Comparison of ENCODE assay signal across 8 cellular contexts in the genomic region with DNA sequence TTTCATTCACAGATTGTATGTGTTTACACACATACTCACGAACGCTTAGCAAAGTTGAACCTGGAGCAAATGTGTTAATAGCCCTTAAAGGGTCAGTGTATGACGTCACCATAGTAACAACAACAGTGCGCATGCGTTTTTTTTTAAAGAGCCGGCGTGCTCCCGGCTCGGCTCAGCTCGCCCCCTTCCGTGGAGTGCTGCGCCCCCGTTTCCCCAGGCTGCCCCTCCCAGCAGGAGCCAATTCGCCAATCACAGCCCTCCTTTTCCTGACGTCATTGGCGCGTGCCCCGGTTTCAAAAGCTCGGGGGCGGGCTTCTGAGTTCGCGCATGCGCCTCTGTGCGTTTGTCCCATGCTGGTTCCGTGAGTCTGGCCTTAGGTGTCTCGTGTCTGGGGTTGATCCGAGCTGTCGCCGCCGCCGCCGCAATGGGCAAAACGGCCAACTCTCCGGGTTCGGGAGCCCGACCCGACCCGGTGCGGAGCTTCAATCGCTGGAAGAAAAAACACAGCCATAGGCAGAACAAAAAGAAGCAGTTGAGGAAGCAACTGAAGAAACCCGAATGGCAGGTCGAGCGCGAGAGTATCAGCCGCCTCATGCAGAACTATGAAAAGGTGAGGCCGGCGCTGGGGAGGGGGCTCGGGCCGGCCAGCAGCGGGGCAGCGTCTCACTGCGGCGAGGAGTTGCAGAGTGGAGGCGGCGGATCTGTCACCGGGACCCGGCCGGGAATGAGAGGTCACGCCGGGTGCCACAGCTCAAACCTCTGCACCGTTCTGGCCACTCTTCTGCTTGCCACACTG. TPM values are rescaled to one million over a fixed set of nuclear protein-coding genes. Genes with fewer than 3 reads are reported as not detected.
DNase-seq lines count a peak whose midpoint lies in the region; ATAC-seq and TF ChIP-seq lines count a peak whose summit lies in the region.

A gene (plus strand): TSS at position 340 of the 796 bp plus-strand sequence. CDS start 85 bp downstream, at position 425.

- H3K27me3 Mint-ChIP-seq in WTC11 (ENCODE audit: low read depth) (no peaks in the 10 kb centered on the region), immature natural killer cell (ENCODE audit: low read depth in 3 of 3) (peaks cover 5 to 7% (median 6%) of the 10 kb centered on the region in 3 donors)

- ATAC-seq in GM18909 (IDR thresholded peaks at IDR 0.05; ENCODE audit: poor library complexity, unreplicated experiment) (peak; percentile 79), HG03175 (IDR thresholded peaks at IDR 0.05; ENCODE audit: unreplicated experiment) (peak; percentile 77), WTC11 (peak; percentile 97)

- H3K36me3 Mint-ChIP-seq in WTC11 (peaks cover 12% of the 10 kb centered on the region; the same call in 1 of the 2 replicates), immature natural killer cell (peaks cover 0 to 4% (median 0%) of the 10 kb centered on the region in 3 donors)

- H3K27ac Mint-ChIP-seq in WTC11 (peak within 1 kb of the TSS; percentile 99), immature natural killer cell (peak within 1 kb of the TSS; percentile 91 to 100 (median 98))

- H3K4me1 Mint-ChIP-seq in WTC11 (peaks cover 23% of the 10 kb centered on the region), immature natural killer cell (peaks cover 45 to 55% of the 10 kb centered on the region in 2 donors)

- H3K9me3 Mint-ChIP-seq in WTC11 (no peaks in the 10 kb centered on the region), immature natural killer cell (peaks cover 0 to 2% (median 0%) of the 10 kb centered on the region in 6 donors)

- TF ChIP-seq CTCF in WTC11 (IDR thresholded peaks at IDR 0.05) (no peak), cardiac fibroblast (IDR thresholded peaks at IDR 0.05; ENCODE audit: low read depth, low read length) (no peak)

- CTCF ChIA-PET in WTC11 (lab: Charles Lee), result interaction anchor here (0.7 to 1.6 kb wide), 9 partner anchors 9 to 656 kb away, joined by 3 to 9 read pairs (median 5); a partner anchor contains a TSS

- peak; percentile 99 for DNase-seq in AG08395 (ENCODE audit: low spot score)
- DNase-seq in NCI-H226, result peak; percentile 94
- DNase-seq in WTC11 (ENCODE audit: low spot score), result peak; percentile 98
- DNase-seq in cardiac fibroblast (ENCODE audit: low read depth in 2 of 2), result peak; percentile 99
- peak; percentile 100 for DNase-seq in immature natural killer cell
- peak; percentile 98 for DNase-seq in smooth muscle cell of the brain vasculature (ENCODE audit: low read depth, low spot score)

- peak within 1 kb of the TSS; percentile 73 to 83 for H3K4me3 ChIP-seq in cardiac fibroblast (replicated peaks in 1 of 2; ENCODE audit: low read depth in 2 of 2, low read length in 2 of 2)

- POLR2A ChIA-PET in WTC11 (lab: Charles Lee), result interaction anchor here (0.7 to 1.0 kb wide), 2 partner anchors 198 to 656 kb away, joined by 3 read pairs; a partner anchor contains a TSS

- H3K4me3 Mint-ChIP-seq in WTC11 (peak within 1 kb of the TSS; percentile 100), immature natural killer cell (peak within 1 kb of the TSS; percentile 99 to 100 (median 100))

TF ChIP-seq in WTC11, 78 proteins besides CTCF, POLR2A, EP300 and RAD21 (continues in another document):
- 0 out of 2 replicates have a peak, but pooled peaks have one; percentile 53 for TF ChIP-seq ZNF232 (CRISPR knock-in tag; IDR thresholded peaks at IDR 0.05)
- TF ChIP-seq CREM (CRISPR knock-in tag; IDR thresholded peaks at IDR 0.05), result peak; percentile 92
- TF ChIP-seq, protein P1, sequence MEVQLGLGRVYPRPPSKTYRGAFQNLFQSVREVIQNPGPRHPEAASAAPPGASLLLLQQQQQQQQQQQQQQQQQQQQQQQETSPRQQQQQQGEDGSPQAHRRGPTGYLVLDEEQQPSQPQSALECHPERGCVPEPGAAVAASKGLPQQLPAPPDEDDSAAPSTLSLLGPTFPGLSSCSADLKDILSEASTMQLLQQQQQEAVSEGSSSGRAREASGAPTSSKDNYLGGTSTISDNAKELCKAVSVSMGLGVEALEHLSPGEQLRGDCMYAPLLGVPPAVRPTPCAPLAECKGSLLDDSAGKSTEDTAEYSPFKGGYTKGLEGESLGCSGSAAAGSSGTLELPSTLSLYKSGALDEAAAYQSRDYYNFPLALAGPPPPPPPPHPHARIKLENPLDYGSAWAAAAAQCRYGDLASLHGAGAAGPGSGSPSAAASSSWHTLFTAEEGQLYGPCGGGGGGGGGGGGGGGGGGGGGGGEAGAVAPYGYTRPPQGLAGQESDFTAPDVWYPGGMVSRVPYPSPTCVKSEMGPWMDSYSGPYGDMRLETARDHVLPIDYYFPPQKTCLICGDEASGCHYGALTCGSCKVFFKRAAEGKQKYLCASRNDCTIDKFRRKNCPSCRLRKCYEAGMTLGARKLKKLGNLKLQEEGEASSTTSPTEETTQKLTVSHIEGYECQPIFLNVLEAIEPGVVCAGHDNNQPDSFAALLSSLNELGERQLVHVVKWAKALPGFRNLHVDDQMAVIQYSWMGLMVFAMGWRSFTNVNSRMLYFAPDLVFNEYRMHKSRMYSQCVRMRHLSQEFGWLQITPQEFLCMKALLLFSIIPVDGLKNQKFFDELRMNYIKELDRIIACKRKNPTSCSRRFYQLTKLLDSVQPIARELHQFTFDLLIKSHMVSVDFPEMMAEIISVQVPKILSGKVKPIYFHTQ (CRISPR knock-in tag; IDR thresholded peaks at IDR 0.05), result peak; percentile 51; the same call in 1 of the 2 replicates
- peak; percentile 57; the same call in 1 of the 2 replicates for TF ChIP-seq FOXK1 (CRISPR knock-in tag; IDR thresholded peaks at IDR 0.05)
- peak; percentile 90 for TF ChIP-seq SP1 (CRISPR knock-in tag; conservative IDR thresholded peaks at IDR 0.05)
- no peak for TF ChIP-seq ZNF317 (CRISPR knock-in tag; IDR thresholded peaks at IDR 0.05; ENCODE audit: borderline replicate concordance, low read depth)
- TF ChIP-seq, protein P2, sequence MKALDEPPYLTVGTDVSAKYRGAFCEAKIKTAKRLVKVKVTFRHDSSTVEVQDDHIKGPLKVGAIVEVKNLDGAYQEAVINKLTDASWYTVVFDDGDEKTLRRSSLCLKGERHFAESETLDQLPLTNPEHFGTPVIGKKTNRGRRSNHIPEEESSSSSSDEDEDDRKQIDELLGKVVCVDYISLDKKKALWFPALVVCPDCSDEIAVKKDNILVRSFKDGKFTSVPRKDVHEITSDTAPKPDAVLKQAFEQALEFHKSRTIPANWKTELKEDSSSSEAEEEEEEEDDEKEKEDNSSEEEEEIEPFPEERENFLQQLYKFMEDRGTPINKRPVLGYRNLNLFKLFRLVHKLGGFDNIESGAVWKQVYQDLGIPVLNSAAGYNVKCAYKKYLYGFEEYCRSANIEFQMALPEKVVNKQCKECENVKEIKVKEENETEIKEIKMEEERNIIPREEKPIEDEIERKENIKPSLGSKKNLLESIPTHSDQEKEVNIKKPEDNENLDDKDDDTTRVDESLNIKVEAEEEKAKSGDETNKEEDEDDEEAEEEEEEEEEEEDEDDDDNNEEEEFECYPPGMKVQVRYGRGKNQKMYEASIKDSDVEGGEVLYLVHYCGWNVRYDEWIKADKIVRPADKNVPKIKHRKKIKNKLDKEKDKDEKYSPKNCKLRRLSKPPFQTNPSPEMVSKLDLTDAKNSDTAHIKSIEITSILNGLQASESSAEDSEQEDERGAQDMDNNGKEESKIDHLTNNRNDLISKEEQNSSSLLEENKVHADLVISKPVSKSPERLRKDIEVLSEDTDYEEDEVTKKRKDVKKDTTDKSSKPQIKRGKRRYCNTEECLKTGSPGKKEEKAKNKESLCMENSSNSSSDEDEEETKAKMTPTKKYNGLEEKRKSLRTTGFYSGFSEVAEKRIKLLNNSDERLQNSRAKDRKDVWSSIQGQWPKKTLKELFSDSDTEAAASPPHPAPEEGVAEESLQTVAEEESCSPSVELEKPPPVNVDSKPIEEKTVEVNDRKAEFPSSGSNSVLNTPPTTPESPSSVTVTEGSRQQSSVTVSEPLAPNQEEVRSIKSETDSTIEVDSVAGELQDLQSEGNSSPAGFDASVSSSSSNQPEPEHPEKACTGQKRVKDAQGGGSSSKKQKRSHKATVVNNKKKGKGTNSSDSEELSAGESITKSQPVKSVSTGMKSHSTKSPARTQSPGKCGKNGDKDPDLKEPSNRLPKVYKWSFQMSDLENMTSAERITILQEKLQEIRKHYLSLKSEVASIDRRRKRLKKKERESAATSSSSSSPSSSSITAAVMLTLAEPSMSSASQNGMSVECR (CRISPR knock-in tag; IDR thresholded peaks at IDR 0.05; ENCODE audit: borderline replicate concordance), result peak; percentile 23; the same call in 1 of the 2 replicates
- no peak for TF ChIP-seq SMAD3 (CRISPR knock-in tag; IDR thresholded peaks at IDR 0.05; ENCODE audit: borderline replicate concordance)
- TF ChIP-seq ZNF121 (CRISPR knock-in tag; IDR thresholded peaks at IDR 0.05), result no peak
- TF ChIP-seq, protein P3, sequence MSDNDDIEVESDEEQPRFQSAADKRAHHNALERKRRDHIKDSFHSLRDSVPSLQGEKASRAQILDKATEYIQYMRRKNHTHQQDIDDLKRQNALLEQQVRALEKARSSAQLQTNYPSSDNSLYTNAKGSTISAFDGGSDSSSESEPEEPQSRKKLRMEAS (CRISPR knock-in tag; IDR thresholded peaks at IDR 0.05), result peak; percentile 86
- TF ChIP-seq ELF4 (CRISPR knock-in tag; IDR thresholded peaks at IDR 0.05; ENCODE audit: low read depth), result no peak
- TF ChIP-seq, protein P4, sequence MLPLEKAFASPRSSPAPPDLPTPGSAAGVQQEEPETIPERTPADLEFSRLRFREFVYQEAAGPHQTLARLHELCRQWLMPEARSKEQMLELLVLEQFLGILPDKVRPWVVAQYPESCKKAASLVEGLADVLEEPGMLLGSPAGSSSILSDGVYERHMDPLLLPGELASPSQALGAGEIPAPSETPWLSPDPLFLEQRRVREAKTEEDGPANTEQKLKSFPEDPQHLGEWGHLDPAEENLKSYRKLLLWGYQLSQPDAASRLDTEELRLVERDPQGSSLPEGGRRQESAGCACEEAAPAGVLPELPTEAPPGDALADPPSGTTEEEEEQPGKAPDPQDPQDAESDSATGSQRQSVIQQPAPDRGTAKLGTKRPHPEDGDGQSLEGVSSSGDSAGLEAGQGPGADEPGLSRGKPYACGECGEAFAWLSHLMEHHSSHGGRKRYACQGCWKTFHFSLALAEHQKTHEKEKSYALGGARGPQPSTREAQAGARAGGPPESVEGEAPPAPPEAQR (CRISPR knock-in tag; IDR thresholded peaks at IDR 0.05), result no peak
- TF ChIP-seq, protein P5, sequence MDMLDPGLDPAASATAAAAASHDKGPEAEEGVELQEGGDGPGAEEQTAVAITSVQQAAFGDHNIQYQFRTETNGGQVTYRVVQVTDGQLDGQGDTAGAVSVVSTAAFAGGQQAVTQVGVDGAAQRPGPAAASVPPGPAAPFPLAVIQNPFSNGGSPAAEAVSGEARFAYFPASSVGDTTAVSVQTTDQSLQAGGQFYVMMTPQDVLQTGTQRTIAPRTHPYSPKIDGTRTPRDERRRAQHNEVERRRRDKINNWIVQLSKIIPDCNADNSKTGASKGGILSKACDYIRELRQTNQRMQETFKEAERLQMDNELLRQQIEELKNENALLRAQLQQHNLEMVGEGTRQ (CRISPR knock-in tag; IDR thresholded peaks at IDR 0.05), result peak; percentile 77

RNA-seq across cellular contexts. Expression of the gene that starts here (rescaled TPM):
- 48.7 to 56.8 TPM (median 48.9 TPM) in 3 replicates for total RNA-seq in WTC11 (2021)
- 10 to 100 TPM; 11.8 to 17.2 (median 16.4) TPM for polyA plus RNA-seq in immature natural killer cell

Comparison
In these comparisons a context has a peak if more than half of its experiments do, and no peak if none do; other contexts are left out.
1. Peak in every context shown above with its lines: DNase-seq, ATAC-seq and H3K4me3 ChIP-seq.